In genomic region chr9:85900504-85901201, GRCh38 we compare ENCODE assay signal across 8 cellular contexts. TPM values are rescaled to one million over a fixed set of nuclear protein-coding genes. Genes with fewer than 3 reads are reported as not detected.
DNase-seq lines count a peak whose midpoint lies in the region; ATAC-seq, FAIRE-seq and TF ChIP-seq lines count a peak whose summit lies in the region.

No MANE protein-coding gene starts in this region.

- no peaks in the 10 kb centered on the region for H3K27me3 ChIP-seq in transverse colon

- H3K9me3 ChIP-seq in kidney (ENCODE audit: control insufficient read depth in 1 of 2, low read length in 2 of 2) (no peaks in the 10 kb centered on the region), transverse colon (no peaks in the 10 kb centered on the region)

- TF ChIP-seq CTCF in AG09319 (IDR thresholded peaks at IDR 0.05; ENCODE audit: low read depth, low read length) (peak; percentile 76), kidney (IDR thresholded peaks at IDR 0.05; ENCODE audit: borderline replicate concordance, extremely low read depth, insufficient read depth) (peak; percentile 22), transverse colon (IDR thresholded peaks at IDR 0.05) (peak; percentile 26 to 56 (median 43)), lower leg skin (IDR thresholded peaks at IDR 0.05) (no peak)

- no peak overlapping the region for H3K9ac ChIP-seq in kidney (ENCODE audit: low read length in 2 of 2)

- H3K27ac ChIP-seq in kidney (ENCODE audit: low read depth in 2 of 2, low read length in 2 of 2), result no peak overlapping the region
- no peak overlapping the region for H3K27ac ChIP-seq in transverse colon

- H3K4me1 ChIP-seq in kidney (ENCODE audit: control insufficient read depth in 1 of 2, insufficient read depth in 1 of 2, low read depth in 1 of 2, low read length in 2 of 2), result no peaks in the 10 kb centered on the region
- H3K4me1 ChIP-seq in transverse colon, result no peaks in the 10 kb centered on the region

- no peak for TF ChIP-seq POLR2A in transverse colon (IDR thresholded peaks at IDR 0.05)
- TF ChIP-seq POLR2A in lower leg skin (IDR thresholded peaks at IDR 0.05), result no peak

- in situ Hi-C loops in transverse colon (cut with MboI; ENCODE audit: low pct_ligation_motif_present in 1 of 4, low pct_unique_long_range_greater_than_20kb in 1 of 4, low sequenced_read_pairs in 3 of 4), result no loop called here

- DNase-seq in AG09319 (ENCODE audit: extremely low read depth, low read depth) (peak; percentile 0), GM18507 (ENCODE audit: extremely low spot score, insufficient read length, low read depth) (peak; percentile 11), NOMO-1 treated with DMSO at 0.1 percent for 48 hours (lab: John Stamatoyannopoulos, UW; ENCODE audit: unreplicated experiment) (peak; percentile 17), kidney (no peak), transverse colon (peak; percentile 30), lower leg skin (ENCODE audit: low spot score in 2 of 2) (no peak)
- peak; percentile 19 for DNase-seq in activated naive CD4-positive, alpha-beta T cell treated with anti-CD3 and anti-CD28 coated beads, Interleukin-2, amount 50 U/mL, for 16 hours

- no peak for TF ChIP-seq EP300 in transverse colon (IDR thresholded peaks at IDR 0.05; ENCODE audit: low read depth)

- peak; percentile 56 for FAIRE-seq in GM18507 (lab: Jason Lieb, UNC)
- FAIRE-seq in kidney (lab: Jason Lieb, UNC), result no peak

- H3K4me3 ChIP-seq in kidney (ENCODE audit: low read length in 2 of 2), result no peak overlapping the region
- H3K4me3 ChIP-seq in transverse colon, result no peak overlapping the region
- H3K4me3 ChIP-seq in lower leg skin (ENCODE audit: low read depth, poor library complexity, severe bottlenecking), result no peak overlapping the region

- intact Hi-C loops in kidney (cut with DNase I), result no loop called here
- intact Hi-C loops in transverse colon (cut with DNase I; ENCODE audit: low total_unique reads), result no loop called here
- intact Hi-C loops in lower leg skin (cut with DNase I; ENCODE audit: low total_unique reads), result no loop called here

- ATAC-seq in GM18907 (IDR thresholded peaks at IDR 0.05; ENCODE audit: unreplicated experiment), result no peak

- no peaks in the 10 kb centered on the region for H3K36me3 ChIP-seq in kidney (ENCODE audit: control insufficient read depth in 1 of 2, insufficient read depth in 2 of 2, low read length in 2 of 2)
- no peaks in the 10 kb centered on the region for H3K36me3 ChIP-seq in transverse colon

- 56 to 58% methylated on average over 9 of the region's 9 CpGs for WGBS in transverse colon (ENCODE audit: low coverage in 1 of 2), 2 donors
- 55 to 66% methylated on average over 9 of the region's 9 CpGs for WGBS in lower leg skin, 2 donors

RNA-seq across cellular contexts. Expression of gene NAA35, which starts 40.3 kb away (rescaled TPM):
- total RNA-seq in kidney, result 25.3 TPM
- polyA plus RNA-seq in kidney (ENCODE audit: insufficient read depth, low read depth, low replicate concordance), result 10.8 TPM
- 10 to 100 TPM; 24.7 to 51.5 (median 34.5) TPM for total RNA-seq in transverse colon
- total RNA-seq in lower leg skin, result 10 to 100 TPM; 11.4 to 15.2 (median 12.3) TPM

Comparison
In these comparisons a context has a peak if more than half of its experiments do, and no peak if none do; other contexts are left out.
1. DNase-seq: peak in AG09319 (single experiment), GM18507 (single experiment), NOMO-1 treated with DMSO at 0.1 percent for 48 hours (single experiment), activated naive CD4-positive, alpha-beta T cell treated with anti-CD3 and anti-CD28 coated beads, Interleukin-2, amount 50 U/mL, for 16 hours (single experiment) and transverse colon (single experiment); none in kidney (single experiment) and lower leg skin (0 of 2).
2. CTCF ChIP-seq: peak in AG09319 (single experiment), kidney (single experiment) and transverse colon (5 of 5); none in lower leg skin (0 of 3).